In genomic region chr7:120733143-120733542, GRCh38 we compare ENCODE assay signal across 16 cellular contexts.
A peak's percentile ranks its signal among the peaks of the same experiment; 100 is the strongest.
DNase-seq lines count a peak whose midpoint lies in the region; ATAC-seq, FAIRE-seq and TF ChIP-seq lines count a peak whose summit lies in the region.
"Had no signal": no experiment of that assay in that cellular context is flagged by ENCODE, and none has a peak within 500 bp of the region (broad histone marks: within the 10 kb centered on the region; RNA-seq: fewer than 3 reads in every experiment).

No MANE protein-coding gene starts in this region.

- in situ Hi-C loops in GM23248 (cut with MboI), result loop anchor here (25.0 kb wide), 1 partner anchor 796 kb away; no protein-coding TSS in a partner anchor

- H4K20me1 ChIP-seq in GM23248 (ENCODE audit: insufficient read depth) (no peaks in the 10 kb centered on the region), SK-N-SH (ENCODE audit: insufficient read depth) (no peaks in the 10 kb centered on the region)

- TF ChIP-seq POLR2A in GM12891 (IDR thresholded peaks at IDR 0.05; ENCODE audit: low read depth, low read length), result no peak

- no peaks in the 10 kb centered on the region for H3F3A ChIP-seq in GM23248 (ENCODE audit: insufficient read depth)
- no peaks in the 10 kb centered on the region for H3F3A ChIP-seq in SK-N-SH (replicated peaks; ENCODE audit: insufficient read depth)

- H3K27me3 ChIP-seq in GM23248 (replicated peaks; ENCODE audit: insufficient read depth), result no peaks in the 10 kb centered on the region
- H3K27me3 ChIP-seq in SK-N-SH (ENCODE audit: insufficient read depth), result no peaks in the 10 kb centered on the region
- H3K27me3 ChIP-seq: esophagus squamous epithelium, suprapubic skin had no signal

- H3K9ac ChIP-seq in GM23248 (no peak overlapping the region), SK-N-SH (no peak overlapping the region)

- ATAC-seq in left colon, result no peak
- ATAC-seq: activated T-helper 17 cell treated with anti-CD3 and anti-CD28 coated beads, Interleukin-2, amount 50 U/mL, for 72 hours; naive thymus-derived CD4-positive, alpha-beta T cell; Panc1 had no signal

- 31 to 34% methylated on average over 3 of the region's 3 CpGs for WGBS in GM23248 (ENCODE audit: low coverage in 1 of 2, low lambda C conversion rate in 2 of 2, missing lambda C conversion rate in 2 of 2), 2 experiments
- 3% methylated on average over 3 of the region's 3 CpGs for WGBS in SK-N-SH (ENCODE audit: low lambda C conversion rate)

- intact Hi-C loops in left colon (cut with DNase I, micrococcal nuclease), result no loop called here

- no peak overlapping the region for H2AFZ ChIP-seq in GM23248
- peak overlapping the region; percentile 9; the same call in 1 of the 2 replicates for H2AFZ ChIP-seq in SK-N-SH (ENCODE audit: low read depth)

- CTCF ChIA-PET in SK-N-SH (lab: Yijun Ruan, JAX), result interaction anchor here (0.6 to 3.3 kb wide), 6 partner anchors 8 to 73 kb away, joined by 3 to 19 read pairs (median 4); no protein-coding TSS in a partner anchor

- TF ChIP-seq CTCF in SK-N-SH (IDR thresholded peaks at IDR 0.05) (peak; percentile 26; the same call in 1 of the 2 replicates), fibroblast of the aortic adventitia (IDR thresholded peaks at IDR 0.05; ENCODE audit: insufficient read depth, low read length) (no peak)

- H3K4me1 ChIP-seq in GM23248 (ENCODE audit: insufficient read depth) (peaks cover 12% of the 10 kb centered on the region; the same call in 1 of the 2 replicates), SK-N-SH (ENCODE audit: control insufficient read depth in 1 of 2, insufficient read depth in 2 of 2, low read depth in 1 of 2, low read length in 1 of 2) (no peaks in the 10 kb centered on the region; a peak in 1 of 4 replicates)
- H3K4me1 ChIP-seq: Caco-2, esophagus squamous epithelium, suprapubic skin had no signal

- H3K9me2 ChIP-seq in GM23248 (ENCODE audit: insufficient read depth) (no peaks in the 10 kb centered on the region), SK-N-SH (no peaks in the 10 kb centered on the region)

- peak; percentile 75 for DNase-seq in GM23248
- DNase-seq in SK-N-SH, result no peak
- DNase-seq in fibroblast of the aortic adventitia (ENCODE audit: low read depth), result peak; percentile 49
- DNase-seq in skeletal muscle cell (ENCODE audit: low read depth), result peak; percentile 80
- DNase-seq in GM12891 (ENCODE audit: insufficient read length, low spot score), result no peak
- DNase-seq in left colon, result no peak
- no peak for DNase-seq in activated naive CD4-positive, alpha-beta T cell treated with anti-CD3 and anti-CD28 coated beads, Interleukin-2, amount 50 U/mL, for 16 hours
- no peak for DNase-seq in NCI-H1694 (lab: John Stamatoyannopoulos, UW)
- DNase-seq: activated CD4-positive, alpha-beta T cell treated with anti-CD3 and anti-CD28 coated beads, Interleukin-2, amount 10 ng/mL, durations not matched to agents 7 days and 5 days; Caco-2; esophagus squamous epithelium; naive thymus-derived CD4-positive, alpha-beta T cell had no signal

- no peak for TF ChIP-seq EP300 in SK-N-SH (IDR thresholded peaks at IDR 0.05; ENCODE audit: borderline replicate concordance in 1 of 2, low read depth in 1 of 2, low read length in 1 of 2)

- FAIRE-seq in GM12891 (lab: Jason Lieb, UNC), result no peak
- FAIRE-seq: keratinocyte had no signal

- POLR2A ChIA-PET in SK-N-SH (lab: Yijun Ruan, JAX), result no interaction called here

- H3K4me3 ChIP-seq in GM23248 (no peak overlapping the region), SK-N-SH (ENCODE audit: low read depth in 2 of 2, low read length in 1 of 2) (no peak overlapping the region), fibroblast of the aortic adventitia (ENCODE audit: low read depth, low read length) (no peak overlapping the region), skeletal muscle cell (ENCODE audit: low read depth, low read length) (no peak overlapping the region)
- H3K4me3 ChIP-seq: esophagus squamous epithelium, suprapubic skin had no signal

- TF ChIP-seq RAD21 in SK-N-SH (IDR thresholded peaks at IDR 0.05; ENCODE audit: low read length), result no peak

- H3K79me2 ChIP-seq in GM23248 (ENCODE audit: insufficient read depth) (no peaks in the 10 kb centered on the region), SK-N-SH (ENCODE audit: insufficient read depth) (no peaks in the 10 kb centered on the region; the same call in 1 of the 2 replicates)

- H3K27ac ChIP-seq in GM23248 (no peak overlapping the region), SK-N-SH (ENCODE audit: low read depth in 2 of 2, low read length in 1 of 2) (no peak overlapping the region)
- H3K27ac ChIP-seq: esophagus squamous epithelium, suprapubic skin had no signal

- H3K36me3 ChIP-seq in GM23248 (ENCODE audit: low read depth) (no peaks in the 10 kb centered on the region), SK-N-SH (replicated peaks in 1 of 2; ENCODE audit: control insufficient read depth in 1 of 2, insufficient read depth in 2 of 2, low read length in 1 of 2) (no peaks in the 10 kb centered on the region)
- H3K36me3 ChIP-seq: esophagus squamous epithelium, suprapubic skin had no signal

- H3K4me2 ChIP-seq in GM23248 (ENCODE audit: unreplicated experiment) (no peak overlapping the region), SK-N-SH (no peak overlapping the region)

- H3K9me3 ChIP-seq in GM23248 (ENCODE audit: low read depth) (no peaks in the 10 kb centered on the region), SK-N-SH (no peaks in the 10 kb centered on the region)
- H3K9me3 ChIP-seq: Caco-2, esophagus squamous epithelium, suprapubic skin had no signal

TF ChIP-seq in SK-N-SH, 30 proteins besides CTCF, POLR2A, EP300 and RAD21:
- TF ChIP-seq FOSL2 (IDR thresholded peaks at IDR 0.05; ENCODE audit: borderline replicate concordance, low read depth) (peak; percentile 9; the same call in 1 of the 2 replicates), POLR2AphosphoS5 (IDR thresholded peaks at IDR 0.05; ENCODE audit: low read depth, low read length) (no peak)

TF ChIP-seq in GM12891, 5 proteins besides CTCF, POLR2A, EP300 and RAD21:
- TF ChIP-seq POU2F2 (IDR thresholded peaks at IDR 0.05; ENCODE audit: low read depth, low read length), result no peak
- TF ChIP-seq TAF1 (IDR thresholded peaks at IDR 0.05; ENCODE audit: low read depth, low read length), result no peak
- no peak for TF ChIP-seq SPI1 (IDR thresholded peaks at IDR 0.05; ENCODE audit: low read depth, low read length)
- no peak for TF ChIP-seq PAX5 (IDR thresholded peaks at IDR 0.05; ENCODE audit: insufficient read depth, low read length, severe bottlenecking)

Comparison
In these comparisons a context has a peak if more than half of its experiments do, and no peak if none do; other contexts are left out.
1. DNase-seq: peak in GM23248 (single experiment), fibroblast of the aortic adventitia (single experiment) and skeletal muscle cell (single experiment); none in SK-N-SH (single experiment), GM12891 (single experiment), left colon (0 of 2), activated naive CD4-positive, alpha-beta T cell treated with anti-CD3 and anti-CD28 coated beads, Interleukin-2, amount 50 U/mL, for 16 hours (single experiment) and NCI-H1694 (single experiment).